Comparison of ENCODE assay signal across 19 cellular contexts in genomic region chr9:37918665-37919165, GRCh38. TPM values are rescaled to one million over a fixed set of nuclear protein-coding genes. Genes with fewer than 3 reads are reported as not detected.
DNase-seq lines count a peak whose midpoint lies in the region; ATAC-seq lines count a peak whose summit lies in the region.
"Had no signal": no experiment of that assay in that cellular context is flagged by ENCODE, and none has a peak within 500 bp of the region (broad histone marks: within the 10 kb centered on the region; RNA-seq: fewer than 3 reads in every experiment).

No MANE protein-coding gene starts in this region.

- H3K36me3 ChIP-seq in HUES48 (ENCODE audit: control insufficient read depth, insufficient read depth, low read length) = 0 out of 2 replicates have a peak, but pooled peaks cover 6% of the 10 kb centered on the region

- no peak overlapping the region for H3K4me3 ChIP-seq in HUES48 (ENCODE audit: low read depth, low read length)
- H3K4me3 ChIP-seq: A549, SK-N-MC had no signal

- DNase-seq in astrocyte of the hippocampus (ENCODE audit: low read depth, low spot score) (peak; percentile 2), left kidney (ENCODE audit: low read depth, low spot score) (peak; percentile 34), posterior vena cava (ENCODE audit: low spot score) (peak; percentile 20), KBM-7 (no peak), immature natural killer cell (no peak)
- no peak for DNase-seq in naive thymus-derived CD8-positive, alpha-beta T cell
- DNase-seq: DMS53, GDM1, Kasumi-1, NCI-H1694, NCI-H2081, NCI-H2171, NCI-H526, SHP77 had no signal

- intact Hi-C loops in posterior vena cava (cut with DNase I) = loop anchor here in 1 of 2 donors (5.0 kb wide), 1 partner anchor 149 kb away; the partner anchor contains the start of gene SHB

- POLR2A ChIA-PET in naive thymus-derived CD8-positive, alpha-beta T cell (lab: Charles Lee) = interaction anchor here (0.8 kb wide), 1 partner anchor 14 kb away, joined by 3 read pairs; no protein-coding TSS in a partner anchor

- ATAC-seq in naive thymus-derived CD8-positive, alpha-beta T cell = no peak
- ATAC-seq: A549 had no signal

- H3K27me3 Mint-ChIP-seq in naive thymus-derived CD8-positive, alpha-beta T cell = no peaks in the 10 kb centered on the region
- peaks cover 0 to 3% (median 0%) of the 10 kb centered on the region in 3 donors for H3K27me3 Mint-ChIP-seq in immature natural killer cell (ENCODE audit: low read depth in 3 of 3)
- H3K27me3 Mint-ChIP-seq: B cell had no signal

- no peak overlapping the region for H3K27ac Mint-ChIP-seq in naive thymus-derived CD8-positive, alpha-beta T cell
- H3K27ac Mint-ChIP-seq in immature natural killer cell = no peak overlapping the region
- H3K27ac Mint-ChIP-seq: B cell had no signal

- H3K27ac ChIP-seq in HUES48 (ENCODE audit: low read depth, low read length) = peak overlapping the region; percentile 14
- H3K27ac ChIP-seq: A549, SK-N-MC had no signal

- no peaks in the 10 kb centered on the region for H3K4me1 Mint-ChIP-seq in naive thymus-derived CD8-positive, alpha-beta T cell
- H3K4me1 Mint-ChIP-seq in immature natural killer cell = peaks cover 18 to 20% of the 10 kb centered on the region in 2 donors
- H3K4me1 Mint-ChIP-seq: B cell had no signal

- no peaks in the 10 kb centered on the region for H3K36me3 Mint-ChIP-seq in naive thymus-derived CD8-positive, alpha-beta T cell
- H3K36me3 Mint-ChIP-seq in immature natural killer cell = no peaks in the 10 kb centered on the region

- no peaks in the 10 kb centered on the region for H3K9me3 Mint-ChIP-seq in naive thymus-derived CD8-positive, alpha-beta T cell
- peaks cover 0 to 2% (median 0%) of the 10 kb centered on the region in 6 donors for H3K9me3 Mint-ChIP-seq in immature natural killer cell
- H3K9me3 Mint-ChIP-seq: CD14-positive monocyte had no signal

- peaks cover 16% of the 10 kb centered on the region for H3K4me1 ChIP-seq in HUES48 (ENCODE audit: control insufficient read depth, insufficient read depth, low read length)

- no peak overlapping the region for H3K4me3 Mint-ChIP-seq in naive thymus-derived CD8-positive, alpha-beta T cell
- H3K4me3 Mint-ChIP-seq in immature natural killer cell = no peak overlapping the region
- H3K4me3 Mint-ChIP-seq: B cell, CD14-positive monocyte had no signal

- in situ Hi-C loops in KBM-7 (cut with MboI; ENCODE audit: low pct_unique_long_range_greater_than_20kb, low sequenced_read_pairs) = loop anchor here (25.0 kb wide), 1 partner anchor 419 kb away; no protein-coding TSS in a partner anchor

- no peaks in the 10 kb centered on the region for H3K27me3 ChIP-seq in HUES48 (ENCODE audit: control insufficient read depth, insufficient read depth, low read length)

- no peak overlapping the region for H3K9ac ChIP-seq in HUES48 (ENCODE audit: low read depth, low read length)

- no peaks in the 10 kb centered on the region for H3K9me3 ChIP-seq in HUES48 (ENCODE audit: control insufficient read depth, insufficient read depth, low read length)
- H3K9me3 ChIP-seq: A549 had no signal

RNA-seq across cellular contexts. Expression of gene SLC25A51, which starts 14.8 kb away (rescaled TPM):
- total RNA-seq in posterior vena cava = 10 to 100 TPM; 28.1 to 28.6 TPM
- total RNA-seq in naive thymus-derived CD8-positive, alpha-beta T cell = 10 to 100 TPM; 32.5 to 35.1 TPM
- 10 to 100 TPM in 2 of 3 donors, 1 to 10 TPM in 1; 8.9 to 12.4 (median 12.3) TPM for polyA plus RNA-seq in naive thymus-derived CD8-positive, alpha-beta T cell
- 10 to 100 TPM in 2 of 3 donors, 1 to 10 TPM in 1; 3.6 to 12.5 (median 10.7) TPM for polyA plus RNA-seq in immature natural killer cell

Comparison
In these comparisons a context has a peak if more than half of its experiments do, and no peak if none do; other contexts are left out.
1. DNase-seq: peak in astrocyte of the hippocampus (single experiment), left kidney (single experiment) and posterior vena cava (single experiment); none in naive thymus-derived CD8-positive, alpha-beta T cell (0 of 10), KBM-7 (single experiment) and immature natural killer cell (0 of 3).